In the genomic region with DNA sequence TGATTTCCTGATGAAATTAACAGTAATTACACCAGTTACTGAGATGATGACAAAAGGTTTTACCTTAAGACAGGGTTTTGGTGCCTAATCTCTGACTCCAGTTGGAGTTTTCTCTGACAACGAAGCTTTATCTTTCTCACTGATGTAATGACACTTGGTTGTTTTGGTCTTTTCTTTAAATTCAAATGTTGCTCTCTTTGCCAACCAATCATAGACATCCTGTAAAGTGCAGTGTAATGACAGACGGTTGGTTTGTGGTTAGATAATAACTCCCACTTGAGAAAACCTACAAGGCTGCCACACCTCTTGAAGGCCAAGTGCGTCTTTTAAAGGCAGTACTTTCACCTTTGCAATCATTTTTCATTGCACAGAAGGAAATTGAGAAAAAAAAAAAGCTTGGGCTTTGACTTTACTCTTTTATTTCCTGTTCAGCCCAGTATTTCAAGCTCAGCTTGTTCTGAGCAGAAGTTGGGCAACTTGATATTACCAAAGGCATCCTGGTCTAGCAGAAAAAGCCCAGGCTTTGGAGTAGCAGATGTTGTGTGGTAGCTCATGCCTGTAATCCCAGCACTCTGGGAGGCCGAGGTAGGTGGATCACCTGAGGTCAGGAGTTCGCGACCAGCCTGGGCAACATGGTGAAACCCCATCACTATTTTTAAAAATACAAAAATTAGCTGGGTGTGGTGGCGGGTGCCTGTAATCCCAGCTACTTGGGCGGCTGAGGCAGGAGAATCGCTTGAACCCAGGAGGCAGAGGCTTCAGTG, we compare ENCODE assay signal across 1 cellular context.
TF ChIP-seq lines count a peak whose summit lies in the region.

No MANE protein-coding gene starts in this region.

TF ChIP-seq in K562, 482 proteins besides CTCF, POLR2A, EP300 and RAD21 (continued from another document and continues in another):
- TF ChIP-seq, protein P1, sequence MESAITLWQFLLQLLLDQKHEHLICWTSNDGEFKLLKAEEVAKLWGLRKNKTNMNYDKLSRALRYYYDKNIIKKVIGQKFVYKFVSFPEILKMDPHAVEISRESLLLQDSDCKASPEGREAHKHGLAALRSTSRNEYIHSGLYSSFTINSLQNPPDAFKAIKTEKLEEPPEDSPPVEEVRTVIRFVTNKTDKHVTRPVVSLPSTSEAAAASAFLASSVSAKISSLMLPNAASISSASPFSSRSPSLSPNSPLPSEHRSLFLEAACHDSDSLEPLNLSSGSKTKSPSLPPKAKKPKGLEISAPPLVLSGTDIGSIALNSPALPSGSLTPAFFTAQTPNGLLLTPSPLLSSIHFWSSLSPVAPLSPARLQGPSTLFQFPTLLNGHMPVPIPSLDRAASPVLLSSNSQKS (CRISPR knock-in tag; IDR thresholded peaks at IDR 0.05), result 0 out of 2 replicates have a peak, but pooled peaks have one; percentile 68
- no peak for TF ChIP-seq RBM39 (optimal IDR thresholded peaks at IDR 0.05; ENCODE audit: low read depth, low read length)
- TF ChIP-seq, protein P2, sequence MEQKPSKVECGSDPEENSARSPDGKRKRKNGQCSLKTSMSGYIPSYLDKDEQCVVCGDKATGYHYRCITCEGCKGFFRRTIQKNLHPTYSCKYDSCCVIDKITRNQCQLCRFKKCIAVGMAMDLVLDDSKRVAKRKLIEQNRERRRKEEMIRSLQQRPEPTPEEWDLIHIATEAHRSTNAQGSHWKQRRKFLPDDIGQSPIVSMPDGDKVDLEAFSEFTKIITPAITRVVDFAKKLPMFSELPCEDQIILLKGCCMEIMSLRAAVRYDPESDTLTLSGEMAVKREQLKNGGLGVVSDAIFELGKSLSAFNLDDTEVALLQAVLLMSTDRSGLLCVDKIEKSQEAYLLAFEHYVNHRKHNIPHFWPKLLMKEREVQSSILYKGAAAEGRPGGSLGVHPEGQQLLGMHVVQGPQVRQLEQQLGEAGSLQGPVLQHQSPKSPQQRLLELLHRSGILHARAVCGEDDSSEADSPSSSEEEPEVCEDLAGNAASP (IDR thresholded peaks at IDR 0.05), result no peak
- TF ChIP-seq, protein P3, sequence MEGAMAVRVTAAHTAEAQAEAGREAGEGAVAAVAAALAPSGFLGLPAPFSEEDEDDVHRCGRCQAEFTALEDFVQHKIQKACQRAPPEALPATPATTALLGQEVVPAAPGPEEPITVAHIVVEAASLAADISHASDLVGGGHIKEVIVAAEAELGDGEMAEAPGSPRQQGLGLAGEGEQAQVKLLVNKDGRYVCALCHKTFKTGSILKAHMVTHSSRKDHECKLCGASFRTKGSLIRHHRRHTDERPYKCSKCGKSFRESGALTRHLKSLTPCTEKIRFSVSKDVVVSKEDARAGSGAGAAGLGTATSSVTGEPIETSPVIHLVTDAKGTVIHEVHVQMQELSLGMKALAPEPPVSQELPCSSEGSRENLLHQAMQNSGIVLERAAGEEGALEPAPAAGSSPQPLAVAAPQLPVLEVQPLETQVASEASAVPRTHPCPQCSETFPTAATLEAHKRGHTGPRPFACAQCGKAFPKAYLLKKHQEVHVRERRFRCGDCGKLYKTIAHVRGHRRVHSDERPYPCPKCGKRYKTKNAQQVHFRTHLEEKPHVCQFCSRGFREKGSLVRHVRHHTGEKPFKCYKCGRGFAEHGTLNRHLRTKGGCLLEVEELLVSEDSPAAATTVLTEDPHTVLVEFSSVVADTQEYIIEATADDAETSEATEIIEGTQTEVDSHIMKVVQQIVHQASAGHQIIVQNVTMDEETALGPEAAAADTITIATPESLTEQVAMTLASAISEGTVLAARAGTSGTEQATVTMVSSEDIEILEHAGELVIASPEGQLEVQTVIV (CRISPR knock-in tag; IDR thresholded peaks at IDR 0.05; ENCODE audit: borderline replicate concordance), result no peak
- no peak for TF ChIP-seq PCBP2 (IDR thresholded peaks at IDR 0.05; ENCODE audit: low read depth, low read length, poor library complexity, severe bottlenecking)
- no peak for TF ChIP-seq BCL6 (CRISPR knock-in tag; IDR thresholded peaks at IDR 0.05)
- no peak for TF ChIP-seq BRF1 (IDR thresholded peaks at IDR 0.05; ENCODE audit: borderline replicate concordance, extremely low read depth, insufficient read length)
- TF ChIP-seq FOS (IDR thresholded peaks at IDR 0.05; ENCODE audit: extremely low read depth, insufficient read length), result peak; percentile 52
- TF ChIP-seq CAMTA2 (CRISPR knock-in tag; conservative IDR thresholded peaks at IDR 0.05), result no peak
- no peak for TF ChIP-seq ZNF282 (CRISPR knock-in tag; IDR thresholded peaks at IDR 0.05)
- TF ChIP-seq, protein P4, sequence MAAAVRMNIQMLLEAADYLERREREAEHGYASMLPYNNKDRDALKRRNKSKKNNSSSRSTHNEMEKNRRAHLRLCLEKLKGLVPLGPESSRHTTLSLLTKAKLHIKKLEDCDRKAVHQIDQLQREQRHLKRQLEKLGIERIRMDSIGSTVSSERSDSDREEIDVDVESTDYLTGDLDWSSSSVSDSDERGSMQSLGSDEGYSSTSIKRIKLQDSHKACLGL (CRISPR knock-in tag; IDR thresholded peaks at IDR 0.05; ENCODE audit: borderline replicate concordance, poor library complexity, severe bottlenecking), result no peak
- TF ChIP-seq, protein P5, sequence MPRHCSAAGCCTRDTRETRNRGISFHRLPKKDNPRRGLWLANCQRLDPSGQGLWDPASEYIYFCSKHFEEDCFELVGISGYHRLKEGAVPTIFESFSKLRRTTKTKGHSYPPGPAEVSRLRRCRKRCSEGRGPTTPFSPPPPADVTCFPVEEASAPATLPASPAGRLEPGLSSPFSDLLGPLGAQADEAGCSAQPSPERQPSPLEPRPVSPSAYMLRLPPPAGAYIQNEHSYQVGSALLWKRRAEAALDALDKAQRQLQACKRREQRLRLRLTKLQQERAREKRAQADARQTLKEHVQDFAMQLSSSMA (CRISPR knock-in tag; IDR thresholded peaks at IDR 0.05), result no peak
- peak in 1 of 3 experiments; percentile 27 for TF ChIP-seq YY1 (IDR thresholded peaks at IDR 0.05; ENCODE audit: borderline replicate concordance in 1 of 3, control insufficient read depth in 1 of 3, extremely low read depth in 1 of 3, insufficient read depth in 3 of 3, insufficient read length in 1 of 3, insufficient replicate concordance in 2 of 3, low read depth in 1 of 3, low read length in 2 of 3)
- peak in 1 of 2 experiments; percentile 97; a peak in 3 of 4 replicates for TF ChIP-seq TBL1XR1 (IDR thresholded peaks at IDR 0.05; ENCODE audit: low read length in 2 of 2)
- TF ChIP-seq ZNF780A (CRISPR knock-in tag; IDR thresholded peaks at IDR 0.05), result no peak
- peak; percentile 70 for TF ChIP-seq CREB1 (IDR thresholded peaks at IDR 0.05)
- peak; percentile 74; the same call in 1 of the 2 replicates for TF ChIP-seq CREB1 (CRISPR knock-in tag; IDR thresholded peaks at IDR 0.05)
- TF ChIP-seq HNRNPUL1 (IDR thresholded peaks at IDR 0.05; ENCODE audit: low read length), result no peak
- TF ChIP-seq XRCC5 (IDR thresholded peaks at IDR 0.05; ENCODE audit: low read depth, low read length), result no peak
- peak; percentile 81 for TF ChIP-seq JUN (IDR thresholded peaks at IDR 0.05; ENCODE audit: borderline replicate concordance, low read depth, low read length)
- no peak for TF ChIP-seq JUN (CRISPR knock-in tag; IDR thresholded peaks at IDR 0.05; ENCODE audit: borderline replicate concordance)
- no peak for TF ChIP-seq ZNF140 (CRISPR knock-in tag; IDR thresholded peaks at IDR 0.05)
- TF ChIP-seq, protein P6, sequence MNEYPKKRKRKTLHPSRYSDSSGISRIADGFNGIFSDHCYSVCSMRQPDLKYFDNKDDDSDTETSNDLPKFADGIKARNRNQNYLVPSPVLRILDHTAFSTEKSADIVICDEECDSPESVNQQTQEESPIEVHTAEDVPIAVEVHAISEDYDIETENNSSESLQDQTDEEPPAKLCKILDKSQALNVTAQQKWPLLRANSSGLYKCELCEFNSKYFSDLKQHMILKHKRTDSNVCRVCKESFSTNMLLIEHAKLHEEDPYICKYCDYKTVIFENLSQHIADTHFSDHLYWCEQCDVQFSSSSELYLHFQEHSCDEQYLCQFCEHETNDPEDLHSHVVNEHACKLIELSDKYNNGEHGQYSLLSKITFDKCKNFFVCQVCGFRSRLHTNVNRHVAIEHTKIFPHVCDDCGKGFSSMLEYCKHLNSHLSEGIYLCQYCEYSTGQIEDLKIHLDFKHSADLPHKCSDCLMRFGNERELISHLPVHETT (CRISPR knock-in tag; conservative IDR thresholded peaks at IDR 0.05 in 1 of 2, IDR thresholded peaks at IDR 0.05 in 1 of 2), result peak in 1 of 2 experiments; percentile 51; a peak in 2 of 4 replicates
- peak; percentile 26; the same call in 1 of the 2 replicates for TF ChIP-seq HCFC1 (IDR thresholded peaks at IDR 0.05; ENCODE audit: low read depth, low read length)
- TF ChIP-seq, protein P7, sequence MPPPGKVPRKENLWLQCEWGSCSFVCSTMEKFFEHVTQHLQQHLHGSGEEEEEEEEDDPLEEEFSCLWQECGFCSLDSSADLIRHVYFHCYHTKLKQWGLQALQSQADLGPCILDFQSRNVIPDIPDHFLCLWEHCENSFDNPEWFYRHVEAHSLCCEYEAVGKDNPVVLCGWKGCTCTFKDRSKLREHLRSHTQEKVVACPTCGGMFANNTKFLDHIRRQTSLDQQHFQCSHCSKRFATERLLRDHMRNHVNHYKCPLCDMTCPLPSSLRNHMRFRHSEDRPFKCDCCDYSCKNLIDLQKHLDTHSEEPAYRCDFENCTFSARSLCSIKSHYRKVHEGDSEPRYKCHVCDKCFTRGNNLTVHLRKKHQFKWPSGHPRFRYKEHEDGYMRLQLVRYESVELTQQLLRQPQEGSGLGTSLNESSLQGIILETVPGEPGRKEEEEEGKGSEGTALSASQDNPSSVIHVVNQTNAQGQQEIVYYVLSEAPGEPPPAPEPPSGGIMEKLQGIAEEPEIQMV (tag; conservative IDR thresholded peaks at IDR 0.05; ENCODE audit: low read depth), result 0 out of 2 replicates have a peak, but pooled peaks have one; percentile 17
- TF ChIP-seq SMAD2 (IDR thresholded peaks at IDR 0.05; ENCODE audit: low read depth, low read length), result no peak
- no peak for TF ChIP-seq ZNF586 (CRISPR knock-in tag; conservative IDR thresholded peaks at IDR 0.05)
- TF ChIP-seq GABPB2 (CRISPR knock-in tag; conservative IDR thresholded peaks at IDR 0.05), result no peak
- TF ChIP-seq HMG20B (CRISPR knock-in tag; IDR thresholded peaks at IDR 0.05), result no peak
- peak; percentile 100 for TF ChIP-seq GATAD2B (IDR thresholded peaks at IDR 0.05; ENCODE audit: borderline replicate concordance)
- TF ChIP-seq, protein P8, sequence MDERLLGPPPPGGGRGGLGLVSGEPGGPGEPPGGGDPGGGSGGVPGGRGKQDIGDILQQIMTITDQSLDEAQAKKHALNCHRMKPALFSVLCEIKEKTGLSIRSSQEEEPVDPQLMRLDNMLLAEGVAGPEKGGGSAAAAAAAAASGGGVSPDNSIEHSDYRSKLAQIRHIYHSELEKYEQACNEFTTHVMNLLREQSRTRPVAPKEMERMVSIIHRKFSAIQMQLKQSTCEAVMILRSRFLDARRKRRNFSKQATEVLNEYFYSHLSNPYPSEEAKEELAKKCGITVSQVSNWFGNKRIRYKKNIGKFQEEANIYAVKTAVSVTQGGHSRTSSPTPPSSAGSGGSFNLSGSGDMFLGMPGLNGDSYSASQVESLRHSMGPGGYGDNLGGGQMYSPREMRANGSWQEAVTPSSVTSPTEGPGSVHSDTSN (CRISPR knock-in tag; IDR thresholded peaks at IDR 0.05; ENCODE audit: low read depth), result no peak
- TF ChIP-seq, protein P8 (tag; conservative IDR thresholded peaks at IDR 0.05; ENCODE audit: low read depth), result peak; percentile 96
- TF ChIP-seq RCOR1 (IDR thresholded peaks at IDR 0.05; ENCODE audit: borderline replicate concordance in 1 of 2, low read depth in 2 of 2, low read length in 2 of 2), result peak; percentile 6 to 95; a peak in 2 of 4 replicates
- TF ChIP-seq DIDO1 (tag; IDR thresholded peaks at IDR 0.05; ENCODE audit: low read depth), result no peak
- no peak for TF ChIP-seq ZNF551 (CRISPR knock-in tag; IDR thresholded peaks at IDR 0.05)
- TF ChIP-seq PHTF2 (CRISPR knock-in tag; IDR thresholded peaks at IDR 0.05), result 0 out of 2 replicates have a peak, but pooled peaks have one; percentile 41
- TF ChIP-seq CSDE1 (IDR thresholded peaks at IDR 0.05), result peak in 1 of 2 experiments; percentile 12; a peak in 1 of 4 replicates
- TF ChIP-seq, protein P9, sequence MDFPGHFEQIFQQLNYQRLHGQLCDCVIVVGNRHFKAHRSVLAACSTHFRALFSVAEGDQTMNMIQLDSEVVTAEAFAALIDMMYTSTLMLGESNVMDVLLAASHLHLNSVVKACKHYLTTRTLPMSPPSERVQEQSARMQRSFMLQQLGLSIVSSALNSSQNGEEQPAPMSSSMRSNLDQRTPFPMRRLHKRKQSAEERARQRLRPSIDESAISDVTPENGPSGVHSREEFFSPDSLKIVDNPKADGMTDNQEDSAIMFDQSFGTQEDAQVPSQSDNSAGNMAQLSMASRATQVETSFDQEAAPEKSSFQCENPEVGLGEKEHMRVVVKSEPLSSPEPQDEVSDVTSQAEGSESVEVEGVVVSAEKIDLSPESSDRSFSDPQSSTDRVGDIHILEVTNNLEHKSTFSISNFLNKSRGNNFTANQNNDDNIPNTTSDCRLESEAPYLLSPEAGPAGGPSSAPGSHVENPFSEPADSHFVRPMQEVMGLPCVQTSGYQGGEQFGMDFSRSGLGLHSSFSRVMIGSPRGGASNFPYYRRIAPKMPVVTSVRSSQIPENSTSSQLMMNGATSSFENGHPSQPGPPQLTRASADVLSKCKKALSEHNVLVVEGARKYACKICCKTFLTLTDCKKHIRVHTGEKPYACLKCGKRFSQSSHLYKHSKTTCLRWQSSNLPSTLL (IDR thresholded peaks at IDR 0.05), result no peak
- TF ChIP-seq, protein P10, sequence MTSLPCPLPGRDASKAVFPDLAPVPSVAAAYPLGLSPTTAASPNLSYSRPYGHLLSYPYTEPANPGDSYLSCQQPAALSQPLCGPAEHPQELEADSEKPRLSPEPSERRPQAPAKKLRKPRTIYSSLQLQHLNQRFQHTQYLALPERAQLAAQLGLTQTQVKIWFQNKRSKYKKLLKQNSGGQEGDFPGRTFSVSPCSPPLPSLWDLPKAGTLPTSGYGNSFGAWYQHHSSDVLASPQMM (CRISPR knock-in tag; IDR thresholded peaks at IDR 0.05), result no peak
- peak; percentile 98 for TF ChIP-seq ARID1B (IDR thresholded peaks at IDR 0.05)
- TF ChIP-seq NFE2L1 (tag; IDR thresholded peaks at IDR 0.05; ENCODE audit: borderline replicate concordance, low read depth), result peak; percentile 36; the same call in 1 of the 2 replicates
- TF ChIP-seq NUFIP1 (IDR thresholded peaks at IDR 0.05; ENCODE audit: partially characterized antibody), result no peak
- peak; percentile 45; the same call in 1 of the 2 replicates for TF ChIP-seq CHCHD3 (CRISPR knock-in tag; IDR thresholded peaks at IDR 0.05)
- peak; percentile 83 for TF ChIP-seq NFYB (IDR thresholded peaks at IDR 0.05; ENCODE audit: extremely low read depth, insufficient read length)
